Comparison of ENCODE assay signal across 1 cellular context in genomic region chr4:98778206-98778605, GRCh38.
TF ChIP-seq lines count a peak whose summit lies in the region.

No MANE protein-coding gene starts in this region.

TF ChIP-seq in HepG2, 621 proteins besides CTCF, POLR2A, EP300 and RAD21 (continued from another document and continues in another):
- no peak for TF ChIP-seq ZBTB2 (CRISPR knock-in tag; IDR thresholded peaks at IDR 0.05; ENCODE audit: low read depth)
- TF ChIP-seq ZSCAN22 (CRISPR knock-in tag; IDR thresholded peaks at IDR 0.05): no peak
- TF ChIP-seq ZFP1 (CRISPR knock-in tag; IDR thresholded peaks at IDR 0.05): 0 out of 2 replicates have a peak, but pooled peaks have one; percentile 46
- no peak for TF ChIP-seq HIVEP1 (CRISPR knock-in tag; IDR thresholded peaks at IDR 0.05)
- peak; percentile 41; the same call in 1 of the 2 replicates for TF ChIP-seq CREM (IDR thresholded peaks at IDR 0.05)
- no peak for TF ChIP-seq CREM (CRISPR knock-in tag; IDR thresholded peaks at IDR 0.05)
- TF ChIP-seq TFE3 (CRISPR knock-in tag; IDR thresholded peaks at IDR 0.05): peak; percentile 57
- no peak for TF ChIP-seq ZNF784 (CRISPR knock-in tag; IDR thresholded peaks at IDR 0.05; ENCODE audit: borderline replicate concordance)
- TF ChIP-seq ZNF251 (CRISPR knock-in tag; IDR thresholded peaks at IDR 0.05): no peak
- TF ChIP-seq HDAC2 (CRISPR knock-in tag; IDR thresholded peaks at IDR 0.05): 0 out of 2 replicates have a peak, but pooled peaks have one; percentile 45
- TF ChIP-seq HNRNPUL1 (IDR thresholded peaks at IDR 0.05; ENCODE audit: low read depth, low read length): no peak
- peak; percentile 86 for TF ChIP-seq ZNF614 (CRISPR knock-in tag; IDR thresholded peaks at IDR 0.05; ENCODE audit: borderline replicate concordance)
- no peak for TF ChIP-seq SRY (CRISPR knock-in tag; IDR thresholded peaks at IDR 0.05)
- TF ChIP-seq ZNF709 (CRISPR knock-in tag; IDR thresholded peaks at IDR 0.05): no peak
- TF ChIP-seq ZNF691 (CRISPR knock-in tag; IDR thresholded peaks at IDR 0.05; ENCODE audit: borderline replicate concordance, low read depth): no peak
- TF ChIP-seq ZNF572 (CRISPR knock-in tag; IDR thresholded peaks at IDR 0.05): no peak
- TF ChIP-seq NCOR1 (IDR thresholded peaks at IDR 0.05; ENCODE audit: borderline replicate concordance, low read length): peak; percentile 78; the same call in 1 of the 2 replicates
- TF ChIP-seq PAXIP1 (CRISPR knock-in tag; conservative IDR thresholded peaks at IDR 0.05): peak; percentile 66; the same call in 1 of the 2 replicates
- peak; percentile 36; the same call in 1 of the 2 replicates for TF ChIP-seq ZNF292 (CRISPR knock-in tag; IDR thresholded peaks at IDR 0.05; ENCODE audit: borderline replicate concordance, low read depth)
- TF ChIP-seq PAWR (CRISPR knock-in tag; IDR thresholded peaks at IDR 0.05; ENCODE audit: borderline replicate concordance): no peak
- peak; percentile 41; the same call in 1 of the 2 replicates for TF ChIP-seq ZNF878 (CRISPR knock-in tag; IDR thresholded peaks at IDR 0.05)
- TF ChIP-seq ZNF34 (CRISPR knock-in tag; IDR thresholded peaks at IDR 0.05; ENCODE audit: borderline replicate concordance): no peak
- no peak for TF ChIP-seq ZNF580 (CRISPR knock-in tag; IDR thresholded peaks at IDR 0.05; ENCODE audit: borderline replicate concordance, low read depth)
- TF ChIP-seq ZNF234 (CRISPR knock-in tag; conservative IDR thresholded peaks at IDR 0.05): no peak
- no peak for TF ChIP-seq KAT2B (IDR thresholded peaks at IDR 0.05; ENCODE audit: borderline replicate concordance, low read depth, low read length)
- peak; percentile 99 for TF ChIP-seq FOSL2 (CRISPR knock-in tag; IDR thresholded peaks at IDR 0.05)
- TF ChIP-seq SMC3 (IDR thresholded peaks at IDR 0.05; ENCODE audit: low read length): peak; percentile 32; the same call in 1 of the 2 replicates
- TF ChIP-seq SALL1 (CRISPR knock-in tag; IDR thresholded peaks at IDR 0.05): no peak; the same call in 1 of the 2 replicates
- no peak for TF ChIP-seq NR2F6 (IDR thresholded peaks at IDR 0.05)
- no peak; the same call in 1 of the 2 replicates for TF ChIP-seq NR2F6 (CRISPR knock-in tag; IDR thresholded peaks at IDR 0.05)
- no peak for TF ChIP-seq ZNF337 (CRISPR knock-in tag; IDR thresholded peaks at IDR 0.05; ENCODE audit: borderline replicate concordance, low read depth)
- peak; percentile 67; the same call in 1 of the 2 replicates for TF ChIP-seq ETV5 (CRISPR knock-in tag; IDR thresholded peaks at IDR 0.05; ENCODE audit: borderline replicate concordance)
- TF ChIP-seq RARG (CRISPR knock-in tag; IDR thresholded peaks at IDR 0.05; ENCODE audit: low read depth): no peak
- peak; percentile 46; the same call in 1 of the 2 replicates for TF ChIP-seq RCOR2 (CRISPR knock-in tag; IDR thresholded peaks at IDR 0.05)
- no peak for TF ChIP-seq ZMAT5 (CRISPR knock-in tag; IDR thresholded peaks at IDR 0.05; ENCODE audit: borderline replicate concordance, low read depth)
- no peak for TF ChIP-seq SRSF4 (IDR thresholded peaks at IDR 0.05; ENCODE audit: low read depth, low read length, poor library complexity, severe bottlenecking)
- no peak for TF ChIP-seq TBP (CRISPR knock-in tag; IDR thresholded peaks at IDR 0.05)
- no peak for TF ChIP-seq ZNF484 (CRISPR knock-in tag; IDR thresholded peaks at IDR 0.05; ENCODE audit: borderline replicate concordance, low read depth)
- no peak for TF ChIP-seq MIER3 (CRISPR knock-in tag; IDR thresholded peaks at IDR 0.05; ENCODE audit: borderline replicate concordance)
- peak; percentile 83; the same call in 1 of the 2 replicates for TF ChIP-seq EHMT2 (IDR thresholded peaks at IDR 0.05; ENCODE audit: borderline replicate concordance, low read depth, low read length)
- TF ChIP-seq MNT (IDR thresholded peaks at IDR 0.05): no peak
- TF ChIP-seq ZNF235 (CRISPR knock-in tag; IDR thresholded peaks at IDR 0.05; ENCODE audit: borderline replicate concordance): no peak
- no peak for TF ChIP-seq ZNF740 (CRISPR knock-in tag; IDR thresholded peaks at IDR 0.05)
- TF ChIP-seq ELF3 (CRISPR knock-in tag; IDR thresholded peaks at IDR 0.05): peak; percentile 63; the same call in 1 of the 2 replicates
- no peak for TF ChIP-seq KLF15 (CRISPR knock-in tag; IDR thresholded peaks at IDR 0.05; ENCODE audit: borderline replicate concordance)
- TF ChIP-seq REPIN1 (CRISPR knock-in tag; IDR thresholded peaks at IDR 0.05; ENCODE audit: borderline replicate concordance, low read depth): no peak
- 0 out of 2 replicates have a peak, but pooled peaks have one; percentile 35 for TF ChIP-seq ZNF414 (CRISPR knock-in tag; IDR thresholded peaks at IDR 0.05)
- TF ChIP-seq ARID3A (IDR thresholded peaks at IDR 0.05; ENCODE audit: low read depth, low read length): peak; percentile 93
- no peak for TF ChIP-seq ZNF232 (CRISPR knock-in tag; IDR thresholded peaks at IDR 0.05; ENCODE audit: borderline replicate concordance)
- TF ChIP-seq DR1 (CRISPR knock-in tag; IDR thresholded peaks at IDR 0.05): no peak
- no peak for TF ChIP-seq TERF1 (CRISPR knock-in tag; IDR thresholded peaks at IDR 0.05)
- peak; percentile 65; the same call in 1 of the 2 replicates for TF ChIP-seq ISL2 (CRISPR knock-in tag; IDR thresholded peaks at IDR 0.05)
- TF ChIP-seq ZBTB42 (CRISPR knock-in tag; IDR thresholded peaks at IDR 0.05): no peak
- TF ChIP-seq POLR2AphosphoS5 (IDR thresholded peaks at IDR 0.05; ENCODE audit: low read depth, low read length): no peak
- TF ChIP-seq KAT8 (CRISPR knock-in tag; IDR thresholded peaks at IDR 0.05): peak; percentile 59; the same call in 1 of the 2 replicates
- peak; percentile 87 for TF ChIP-seq ATF3 (CRISPR knock-in tag; IDR thresholded peaks at IDR 0.05)
- no peak for TF ChIP-seq ZBTB1 (CRISPR knock-in tag; IDR thresholded peaks at IDR 0.05; ENCODE audit: borderline replicate concordance)
